1 cellular context compared by ENCODE assay signal in the genomic region with DNA sequence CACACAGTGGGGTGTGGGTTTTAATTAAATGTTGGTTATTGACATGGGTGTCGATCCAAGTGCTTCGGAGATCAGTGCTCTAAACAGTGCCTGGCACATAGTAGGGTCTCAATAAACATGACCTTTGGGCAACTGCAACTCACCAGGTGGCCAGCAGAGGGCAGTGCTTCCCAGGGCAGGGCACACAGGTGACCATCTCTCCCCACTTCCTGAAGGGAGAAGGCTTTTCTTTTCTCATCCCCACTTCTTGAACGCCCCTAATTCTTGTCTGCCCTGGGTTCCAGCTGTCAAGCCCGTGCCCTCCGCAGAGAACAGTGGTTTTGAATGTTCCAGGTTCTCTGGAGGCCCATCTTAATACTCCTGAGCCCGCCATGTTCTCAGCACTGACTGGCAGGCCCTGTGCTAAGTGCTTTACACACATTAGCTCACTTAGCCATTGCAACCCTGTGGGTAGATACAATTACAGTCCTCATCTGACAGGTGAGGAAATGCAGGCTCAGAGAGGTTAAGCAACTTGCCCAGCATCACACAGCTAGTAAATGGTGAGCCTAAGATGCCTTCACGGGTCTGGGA.
TF ChIP-seq lines count a peak whose summit lies in the region.

No MANE protein-coding gene starts in this region.

TF ChIP-seq in IMR-90, 13 proteins besides CTCF, POLR2A, EP300 and RAD21:
- TF ChIP-seq SMC3 (IDR thresholded peaks at IDR 0.05; ENCODE audit: low read depth, low read length), result peak; percentile 84
- TF ChIP-seq RCOR1 (IDR thresholded peaks at IDR 0.05; ENCODE audit: insufficient replicate concordance, low read length), result no peak
- TF ChIP-seq, protein P1, sequence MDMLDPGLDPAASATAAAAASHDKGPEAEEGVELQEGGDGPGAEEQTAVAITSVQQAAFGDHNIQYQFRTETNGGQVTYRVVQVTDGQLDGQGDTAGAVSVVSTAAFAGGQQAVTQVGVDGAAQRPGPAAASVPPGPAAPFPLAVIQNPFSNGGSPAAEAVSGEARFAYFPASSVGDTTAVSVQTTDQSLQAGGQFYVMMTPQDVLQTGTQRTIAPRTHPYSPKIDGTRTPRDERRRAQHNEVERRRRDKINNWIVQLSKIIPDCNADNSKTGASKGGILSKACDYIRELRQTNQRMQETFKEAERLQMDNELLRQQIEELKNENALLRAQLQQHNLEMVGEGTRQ (IDR thresholded peaks at IDR 0.05; ENCODE audit: low read depth, low read length), result no peak
- TF ChIP-seq CHD1 (IDR thresholded peaks at IDR 0.05; ENCODE audit: low read depth, low read length), result no peak
